ENCODE assay signal across 16 cellular contexts in the genomic region with DNA sequence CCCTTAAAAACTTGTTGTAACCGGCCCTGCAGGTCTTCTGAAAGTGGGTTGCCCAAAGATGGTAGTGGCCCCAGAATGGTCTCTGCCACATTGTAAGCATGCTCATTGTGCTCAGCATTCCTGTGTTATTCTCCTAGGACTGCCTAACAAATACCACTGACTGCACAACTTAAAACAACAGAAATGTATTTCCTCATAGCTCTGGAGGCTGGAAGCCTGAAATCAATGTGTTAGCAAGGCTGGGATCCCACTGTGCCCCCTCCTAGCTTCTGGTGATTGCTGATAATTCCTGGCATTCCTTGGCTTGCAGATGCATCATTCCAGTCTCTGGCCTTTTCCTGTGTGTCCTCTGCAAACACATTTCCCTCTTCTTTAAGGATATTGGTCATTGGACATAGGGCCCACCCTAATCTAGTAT. TPM values are rescaled to one million over a fixed set of nuclear protein-coding genes. Genes with fewer than 3 reads are reported as not detected.
DNase-seq lines count a peak whose midpoint lies in the region; ATAC-seq and TF ChIP-seq lines count a peak whose summit lies in the region.
"Had no signal": no experiment of that assay in that cellular context is flagged by ENCODE, and none has a peak within 500 bp of the region (broad histone marks: within the 10 kb centered on the region; RNA-seq: fewer than 3 reads in every experiment).

No MANE protein-coding gene starts in this region.

- H3K4me1 ChIP-seq in iPS-18a (ENCODE audit: control insufficient read depth, low read depth, low read length) (peaks cover 34% of the 10 kb centered on the region), right atrium auricular region (peaks cover 0 to 15% of the 10 kb centered on the region in 2 donors)

- DNase-seq in natural killer cell (no peak), amniotic epithelial cell (ENCODE audit: low read depth) (peak; percentile 29), right atrium auricular region (ENCODE audit: low spot score) (no peak)
- DNase-seq in natural killer cell treated with Interleukin-12 subunit alpha and Interleukin-12 subunit beta and Interleukin-15 and Interleukin-18, amount 100 ng/mL, for 72 hours (ENCODE audit: low spot score), result no peak
- DNase-seq in stimulated activated naive CD4-positive, alpha-beta T cell (lab: John Stamatoyannopoulos, UW), result no peak
- DNase-seq: activated CD4-positive, alpha-beta T cell treated with anti-CD3 and anti-CD28 coated beads, Interleukin-2, amount 10 ng/mL, durations not matched to agents 7 days and 5 days; activated effector memory CD4-positive, alpha-beta T cell treated with Interleukin-2 at 50 U/mL for 16 hours; NCI-H446; nucleus accumbens; PC-3; stimulated activated CD8-positive, alpha-beta memory T cell treated with anti-CD3 and anti-CD28 coated beads, Interleukin-4, amount 100 ng/mL, for 48 hours had no signal

- H3K36me3 ChIP-seq in iPS-18a (ENCODE audit: control insufficient read depth, low read depth, low read length) (no peaks in the 10 kb centered on the region), right atrium auricular region (no peaks in the 10 kb centered on the region)

- H3K36me3 Mint-ChIP-seq in natural killer cell, result no peaks in the 10 kb centered on the region
- H3K36me3 Mint-ChIP-seq in natural killer cell treated with Interleukin-12 subunit alpha and Interleukin-12 subunit beta and Interleukin-15 and Interleukin-18, amount 100 ng/mL, for 72 hours, result no peaks in the 10 kb centered on the region

- peaks cover 40% of the 10 kb centered on the region for H3K27me3 ChIP-seq in iPS-18a (ENCODE audit: control insufficient read depth, insufficient read depth, low read length)
- no peaks in the 10 kb centered on the region for H3K27me3 ChIP-seq in right atrium auricular region

- H3K27me3 Mint-ChIP-seq in natural killer cell (ENCODE audit: low read depth in 2 of 2), result peaks cover 32 to 56% of the 10 kb centered on the region in 2 donors
- peaks cover 37 to 42% of the 10 kb centered on the region in 2 donors for H3K27me3 Mint-ChIP-seq in natural killer cell treated with Interleukin-12 subunit alpha and Interleukin-12 subunit beta and Interleukin-15 and Interleukin-18, amount 100 ng/mL, for 72 hours

- H3K4me1 Mint-ChIP-seq in natural killer cell, result peaks cover 18 to 25% of the 10 kb centered on the region in 2 donors
- H3K4me1 Mint-ChIP-seq in natural killer cell treated with Interleukin-12 subunit alpha and Interleukin-12 subunit beta and Interleukin-15 and Interleukin-18, amount 100 ng/mL, for 72 hours (ENCODE audit: low read depth in 2 of 2), result peaks cover 19 to 22% of the 10 kb centered on the region in 2 donors

- H3K27ac ChIP-seq in iPS-18a (ENCODE audit: low read length) (peak overlapping the region; percentile 52), right atrium auricular region (no peak overlapping the region)

- peak overlapping the region; percentile 57 for H3K4me3 Mint-ChIP-seq in natural killer cell
- H3K4me3 Mint-ChIP-seq in natural killer cell treated with Interleukin-12 subunit alpha and Interleukin-12 subunit beta and Interleukin-15 and Interleukin-18, amount 100 ng/mL, for 72 hours, result no peak overlapping the region
- H3K4me3 Mint-ChIP-seq: activated CD4-positive, alpha-beta T cell treated with anti-CD3 and anti-CD28 coated beads, Interleukin-2, amount 10 ng/mL, durations not matched to agents 7 days and 5 days had no signal

- intact Hi-C loops in natural killer cell (cut with micrococcal nuclease), result no loop called here

- H3K27ac Mint-ChIP-seq in natural killer cell, result no peak overlapping the region
- H3K27ac Mint-ChIP-seq in natural killer cell treated with Interleukin-12 subunit alpha and Interleukin-12 subunit beta and Interleukin-15 and Interleukin-18, amount 100 ng/mL, for 72 hours, result no peak overlapping the region
- H3K27ac Mint-ChIP-seq: activated CD4-positive, alpha-beta T cell treated with anti-CD3 and anti-CD28 coated beads, Interleukin-2, amount 10 ng/mL, durations not matched to agents 7 days and 5 days had no signal

- ATAC-seq in natural killer cell (no peak), GM21825 (IDR thresholded peaks at IDR 0.05; ENCODE audit: unreplicated experiment) (no peak), HG03135 (IDR thresholded peaks at IDR 0.05; ENCODE audit: unreplicated experiment) (no peak)
- no peak for ATAC-seq in natural killer cell treated with Interleukin-12 subunit alpha and Interleukin-12 subunit beta and Interleukin-15 and Interleukin-18, amount 100 ng/mL, for 72 hours
- ATAC-seq: esophagus mucosa, left lobe of liver, PC-3 had no signal

- H3K9me3 ChIP-seq in iPS-18a (ENCODE audit: control insufficient read depth, low read depth, low read length) (no peaks in the 10 kb centered on the region), right atrium auricular region (no peaks in the 10 kb centered on the region)

- no peaks in the 10 kb centered on the region for H3K9me3 Mint-ChIP-seq in natural killer cell
- no peaks in the 10 kb centered on the region for H3K9me3 Mint-ChIP-seq in natural killer cell treated with Interleukin-12 subunit alpha and Interleukin-12 subunit beta and Interleukin-15 and Interleukin-18, amount 100 ng/mL, for 72 hours
- H3K9me3 Mint-ChIP-seq: activated CD4-positive, alpha-beta T cell treated with anti-CD3 and anti-CD28 coated beads, Interleukin-2, amount 10 ng/mL, durations not matched to agents 7 days and 5 days had no signal

- H3K4me3 ChIP-seq in iPS-18a (ENCODE audit: low read length), result peak overlapping the region; percentile 1
- H3K4me3 ChIP-seq in right atrium auricular region, result no peak overlapping the region

- peak overlapping the region; percentile 24 for H3K9ac ChIP-seq in iPS-18a (ENCODE audit: low read length)

- no peak for TF ChIP-seq CTCF in natural killer cell (IDR thresholded peaks at IDR 0.05)
- no peak for TF ChIP-seq CTCF in right atrium auricular region (IDR thresholded peaks at IDR 0.05)

RNA-seq across cellular contexts. Expression of a gene that starts 3.4 kb away (rescaled TPM):
- total RNA-seq in natural killer cell, result 1 to 10 TPM in 1 of 3 donors, under 1 TPM in 2; 0.25 to 2.0 (median 0.52) TPM
- under 1 TPM; 0.42 to 0.57 TPM for total RNA-seq in natural killer cell treated with Interleukin-12 subunit alpha and Interleukin-12 subunit beta and Interleukin-15 and Interleukin-18, amount 100 ng/mL, for 72 hours
- under 1 TPM; 0.20 to 0.41 TPM for total RNA-seq in right atrium auricular region
